Comparison of ENCODE assay signal across 8 cellular contexts in the genomic region with DNA sequence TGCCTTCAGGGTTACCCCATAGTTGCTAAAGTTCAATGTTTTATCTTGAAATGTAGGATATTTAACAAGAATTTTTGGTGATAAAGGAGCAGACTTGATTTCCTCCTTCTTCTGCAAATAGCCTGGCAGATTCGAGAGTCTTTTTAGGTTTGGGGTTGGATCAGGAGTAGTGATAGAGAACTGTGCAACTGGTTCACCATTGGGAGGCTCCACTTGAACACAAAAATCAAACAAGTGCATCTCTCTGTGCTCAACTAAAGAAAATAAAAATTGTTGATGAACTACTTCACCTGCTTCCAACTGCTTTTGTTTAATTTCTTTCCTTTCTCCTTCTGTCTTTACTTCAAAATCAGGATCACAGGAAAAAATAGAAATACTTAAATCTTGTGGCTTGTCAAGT. TPM values are rescaled to one million over a fixed set of nuclear protein-coding genes. Genes with fewer than 3 reads are reported as not detected.
A peak's percentile ranks its signal among the peaks of the same experiment; 100 is the strongest.
DNase-seq lines count a peak whose midpoint lies in the region; ATAC-seq and TF ChIP-seq lines count a peak whose summit lies in the region.

No MANE protein-coding gene starts in this region.

- H3K4me1 Mint-ChIP-seq in neural progenitor cell, result no peaks in the 10 kb centered on the region
- no peaks in the 10 kb centered on the region for H3K4me1 Mint-ChIP-seq in activated CD8-positive, alpha-beta memory T cell treated with anti-CD3 and anti-CD28 coated beads, Interleukin-2, amount 10 ng/mL, durations not matched to agents 7 days and 5 days
- H3K4me1 Mint-ChIP-seq in CD8-positive, alpha-beta memory T cell, result no peaks in the 10 kb centered on the region

- H3K36me3 ChIP-seq in neural progenitor cell, result no peaks in the 10 kb centered on the region
- H3K36me3 ChIP-seq in CD8-positive, alpha-beta memory T cell (ENCODE audit: insufficient read depth, low read length), result no peaks in the 10 kb centered on the region

- H3K4me3 ChIP-seq in coronary artery, result no peak overlapping the region
- H3K4me3 ChIP-seq in neural progenitor cell, result no peak overlapping the region
- H3K4me3 ChIP-seq in CD8-positive, alpha-beta memory T cell (ENCODE audit: low read length), result no peak overlapping the region

- H3K27ac Mint-ChIP-seq in neural progenitor cell, result no peak overlapping the region
- H3K27ac Mint-ChIP-seq in activated CD8-positive, alpha-beta memory T cell treated with anti-CD3 and anti-CD28 coated beads, Interleukin-2, amount 10 ng/mL, durations not matched to agents 7 days and 5 days, result no peak overlapping the region
- no peak overlapping the region for H3K27ac Mint-ChIP-seq in CD8-positive, alpha-beta memory T cell

- no peaks in the 10 kb centered on the region for H3F3A ChIP-seq in neural progenitor cell (ENCODE audit: low read depth)

- TF ChIP-seq RAD21 in Ishikawa (IDR thresholded peaks at IDR 0.05; ENCODE audit: low read depth), result peak; percentile 57

- no peaks in the 10 kb centered on the region for H3K27me3 ChIP-seq in neural progenitor cell
- H3K27me3 ChIP-seq in CD8-positive, alpha-beta memory T cell (ENCODE audit: insufficient read depth, low read length, poor library complexity, severe bottlenecking), result no peaks in the 10 kb centered on the region

- POLR2A ChIA-PET in CD8-positive, alpha-beta memory T cell (lab: Charles Lee), result no interaction called here

- H3K9ac ChIP-seq in neural progenitor cell, result no peak overlapping the region

- H3K79me2 ChIP-seq in neural progenitor cell (ENCODE audit: low read depth), result no peaks in the 10 kb centered on the region

- no peaks in the 10 kb centered on the region for H3K36me3 Mint-ChIP-seq in neural progenitor cell
- no peaks in the 10 kb centered on the region for H3K36me3 Mint-ChIP-seq in activated CD8-positive, alpha-beta memory T cell treated with anti-CD3 and anti-CD28 coated beads, Interleukin-2, amount 10 ng/mL, durations not matched to agents 7 days and 5 days
- H3K36me3 Mint-ChIP-seq in CD8-positive, alpha-beta memory T cell, result no peaks in the 10 kb centered on the region

- CTCF ChIA-PET in activated CD8-positive, alpha-beta memory T cell treated with anti-CD3 and anti-CD28 coated beads, Interleukin-2, amount 10 ng/mL, durations not matched to agents 7 days and 5 days (lab: Charles Lee), result no interaction called here
- CTCF ChIA-PET in CD8-positive, alpha-beta memory T cell (lab: Charles Lee), result no interaction called here

- TF ChIP-seq CTCF in GM12874 (IDR thresholded peaks at IDR 0.05; ENCODE audit: insufficient read depth, low read depth, low read length) (peak; percentile 31; the same call in 1 of the 2 replicates), coronary artery (IDR thresholded peaks at IDR 0.05) (peak; percentile 17), neural progenitor cell (IDR thresholded peaks at IDR 0.05) (peak; percentile 29)

- no peaks in the 10 kb centered on the region for H3K4me1 ChIP-seq in neural progenitor cell
- H3K4me1 ChIP-seq in CD8-positive, alpha-beta memory T cell (ENCODE audit: insufficient read depth, low read length), result no peaks in the 10 kb centered on the region

- H3K9me3 ChIP-seq in neural progenitor cell (ENCODE audit: low read depth), result no peaks in the 10 kb centered on the region
- H3K9me3 ChIP-seq in CD8-positive, alpha-beta memory T cell (ENCODE audit: low read length), result no peaks in the 10 kb centered on the region

- TF ChIP-seq EP300 in Ishikawa (IDR thresholded peaks at IDR 0.05; ENCODE audit: borderline replicate concordance), result no peak

- H3K27me3 Mint-ChIP-seq in neural progenitor cell (ENCODE audit: insufficient read depth, low read depth), result no peaks in the 10 kb centered on the region
- no peaks in the 10 kb centered on the region for H3K27me3 Mint-ChIP-seq in activated CD8-positive, alpha-beta memory T cell treated with anti-CD3 and anti-CD28 coated beads, Interleukin-2, amount 10 ng/mL, durations not matched to agents 7 days and 5 days
- H3K27me3 Mint-ChIP-seq in CD8-positive, alpha-beta memory T cell, result no peaks in the 10 kb centered on the region

- no peaks in the 10 kb centered on the region for H4K20me1 ChIP-seq in neural progenitor cell (ENCODE audit: low read depth)

- no peak overlapping the region for H3K4me2 ChIP-seq in neural progenitor cell

- ATAC-seq in activated CD8-positive, alpha-beta memory T cell treated with anti-CD3 and anti-CD28 coated beads, Interleukin-2, amount 10 ng/mL, durations not matched to agents 7 days and 5 days, result no peak

- H3K9me3 Mint-ChIP-seq in neural progenitor cell, result no peaks in the 10 kb centered on the region
- no peaks in the 10 kb centered on the region for H3K9me3 Mint-ChIP-seq in activated CD8-positive, alpha-beta memory T cell treated with anti-CD3 and anti-CD28 coated beads, Interleukin-2, amount 10 ng/mL, durations not matched to agents 7 days and 5 days (ENCODE audit: low read depth)
- peaks cover 0 to 2% (median 0%) of the 10 kb centered on the region in 5 donors for H3K9me3 Mint-ChIP-seq in CD8-positive, alpha-beta memory T cell

- H2AFZ ChIP-seq in neural progenitor cell (replicated peaks), result no peak overlapping the region

- no peak for DNase-seq in coronary artery (ENCODE audit: low spot score)
- no peak for DNase-seq in neural progenitor cell (ENCODE audit: low spot score)
- no peak for DNase-seq in activated CD4-positive, alpha-beta T cell treated with anti-CD3 and anti-CD28 coated beads, Interleukin-2, amount 50 U/mL, for 4 hours
- no peak for DNase-seq in activated CD8-positive, alpha-beta memory T cell treated with anti-CD3 and anti-CD28 coated beads, Interleukin-2, amount 10 ng/mL, durations not matched to agents 7 days and 5 days
- no peak for DNase-seq in NCI-H2171 (lab: John Stamatoyannopoulos, UW)
- DNase-seq in CD8-positive, alpha-beta memory T cell, result no peak

- no peak overlapping the region for H3K4me3 Mint-ChIP-seq in neural progenitor cell
- H3K4me3 Mint-ChIP-seq in activated CD8-positive, alpha-beta memory T cell treated with anti-CD3 and anti-CD28 coated beads, Interleukin-2, amount 10 ng/mL, durations not matched to agents 7 days and 5 days, result no peak overlapping the region
- no peak overlapping the region for H3K4me3 Mint-ChIP-seq in CD8-positive, alpha-beta memory T cell

- H3K27ac ChIP-seq in coronary artery (no peak overlapping the region), neural progenitor cell (no peak overlapping the region)
- H3K27ac ChIP-seq in CD8-positive, alpha-beta memory T cell (ENCODE audit: low read depth, low read length), result no peak overlapping the region

TF ChIP-seq in Ishikawa, 13 proteins besides CTCF, POLR2A, EP300 and RAD21:
- TF ChIP-seq, protein P1, sequence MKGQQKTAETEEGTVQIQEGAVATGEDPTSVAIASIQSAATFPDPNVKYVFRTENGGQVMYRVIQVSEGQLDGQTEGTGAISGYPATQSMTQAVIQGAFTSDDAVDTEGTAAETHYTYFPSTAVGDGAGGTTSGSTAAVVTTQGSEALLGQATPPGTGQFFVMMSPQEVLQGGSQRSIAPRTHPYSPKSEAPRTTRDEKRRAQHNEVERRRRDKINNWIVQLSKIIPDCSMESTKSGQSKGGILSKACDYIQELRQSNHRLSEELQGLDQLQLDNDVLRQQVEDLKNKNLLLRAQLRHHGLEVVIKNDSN (IDR thresholded peaks at IDR 0.05), result no peak
- TF ChIP-seq CEBPB (IDR thresholded peaks at IDR 0.05) (no peak), FOXM1 (IDR thresholded peaks at IDR 0.05; ENCODE audit: borderline replicate concordance, low read depth) (no peak), YY1 (IDR thresholded peaks at IDR 0.05; ENCODE audit: low read depth) (no peak), ZBTB7A (IDR thresholded peaks at IDR 0.05; ENCODE audit: low read depth) (no peak), EGR1 (IDR thresholded peaks at IDR 0.05) (no peak), TCF12 (IDR thresholded peaks at IDR 0.05; ENCODE audit: low read depth) (no peak), TEAD4 (IDR thresholded peaks at IDR 0.05) (no peak)
- TF ChIP-seq, protein P2, sequence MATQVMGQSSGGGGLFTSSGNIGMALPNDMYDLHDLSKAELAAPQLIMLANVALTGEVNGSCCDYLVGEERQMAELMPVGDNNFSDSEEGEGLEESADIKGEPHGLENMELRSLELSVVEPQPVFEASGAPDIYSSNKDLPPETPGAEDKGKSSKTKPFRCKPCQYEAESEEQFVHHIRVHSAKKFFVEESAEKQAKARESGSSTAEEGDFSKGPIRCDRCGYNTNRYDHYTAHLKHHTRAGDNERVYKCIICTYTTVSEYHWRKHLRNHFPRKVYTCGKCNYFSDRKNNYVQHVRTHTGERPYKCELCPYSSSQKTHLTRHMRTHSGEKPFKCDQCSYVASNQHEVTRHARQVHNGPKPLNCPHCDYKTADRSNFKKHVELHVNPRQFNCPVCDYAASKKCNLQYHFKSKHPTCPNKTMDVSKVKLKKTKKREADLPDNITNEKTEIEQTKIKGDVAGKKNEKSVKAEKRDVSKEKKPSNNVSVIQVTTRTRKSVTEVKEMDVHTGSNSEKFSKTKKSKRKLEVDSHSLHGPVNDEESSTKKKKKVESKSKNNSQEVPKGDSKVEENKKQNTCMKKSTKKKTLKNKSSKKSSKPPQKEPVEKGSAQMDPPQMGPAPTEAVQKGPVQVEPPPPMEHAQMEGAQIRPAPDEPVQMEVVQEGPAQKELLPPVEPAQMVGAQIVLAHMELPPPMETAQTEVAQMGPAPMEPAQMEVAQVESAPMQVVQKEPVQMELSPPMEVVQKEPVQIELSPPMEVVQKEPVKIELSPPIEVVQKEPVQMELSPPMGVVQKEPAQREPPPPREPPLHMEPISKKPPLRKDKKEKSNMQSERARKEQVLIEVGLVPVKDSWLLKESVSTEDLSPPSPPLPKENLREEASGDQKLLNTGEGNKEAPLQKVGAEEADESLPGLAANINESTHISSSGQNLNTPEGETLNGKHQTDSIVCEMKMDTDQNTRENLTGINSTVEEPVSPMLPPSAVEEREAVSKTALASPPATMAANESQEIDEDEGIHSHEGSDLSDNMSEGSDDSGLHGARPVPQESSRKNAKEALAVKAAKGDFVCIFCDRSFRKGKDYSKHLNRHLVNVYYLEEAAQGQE (IDR thresholded peaks at IDR 0.05; ENCODE audit: low read depth), result no peak

RNA-seq across cellular contexts. Expression of a gene that starts 58.5 kb away (rescaled TPM):
- 5.7 and 7.2 TPM in 2 replicates for total RNA-seq in neural progenitor cell (ENCODE audit: low replicate concordance)
- 1 to 10 TPM; 1.5 to 2.7 TPM for total RNA-seq in activated CD8-positive, alpha-beta memory T cell treated with anti-CD3 and anti-CD28 coated beads, Interleukin-2, amount 10 ng/mL, durations not matched to agents 7 days and 5 days
- under 1 TPM; 0.37 to 0.86 TPM for total RNA-seq in CD8-positive, alpha-beta memory T cell
- 0.08 TPM for polyA plus RNA-seq in CD8-positive, alpha-beta memory T cell
